31 cellular contexts compared by ENCODE assay signal in the genomic region with DNA sequence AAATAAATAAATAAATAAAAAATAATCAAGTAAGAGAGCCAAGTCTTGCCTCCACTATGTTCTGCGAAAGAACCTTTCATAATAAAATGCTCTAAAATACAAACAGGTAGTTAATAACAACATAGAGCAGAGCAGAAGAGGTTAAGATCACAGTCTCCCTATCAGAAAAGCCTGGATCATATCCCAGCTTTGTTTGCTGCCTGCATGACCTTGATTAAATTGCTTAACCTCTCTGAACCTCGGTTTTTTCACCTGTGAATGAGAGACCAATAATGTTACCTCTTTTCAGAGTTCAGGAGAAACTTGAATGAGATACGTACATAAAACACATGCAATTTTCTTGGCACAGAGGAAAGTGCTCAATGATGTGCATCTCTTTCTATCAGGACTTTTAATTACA.
"Had no signal": no experiment of that assay in that cellular context is flagged by ENCODE, and none has a peak within 500 bp of the region (broad histone marks: within the 10 kb centered on the region; RNA-seq: fewer than 3 reads in every experiment).

No MANE protein-coding gene starts in this region.

- ATAC-seq: activated CD4-positive, CD25-positive, alpha-beta regulatory T cell treated with anti-CD3 and anti-CD28 coated beads, Interleukin-2, amount 50 U/mL, for 24 hours; activated CD8-positive, alpha-beta T cell treated with anti-CD3 and anti-CD28 coated beads for 36 hours; activated T-cell treated with anti-CD3 and anti-CD28 coated beads, Interleukin-2, amount 50 U/mL, for 4 hours; activated T-helper 17 cell treated with anti-CD3 and anti-CD28 coated beads, Interleukin-2, amount 50 U/mL, for 72 hours; effector memory CD8-positive, alpha-beta T cell; foreskin keratinocyte; gastrocnemius medialis; T-helper 17 cell had no signal

- DNase-seq: activated B cell treated with CpG ODN at 0.5 μM for 24 hours; activated CD4-positive, alpha-beta T cell treated with anti-CD3 and anti-CD28 coated beads for 48 hours; activated CD4-positive, alpha-beta T cell treated with anti-CD3 and anti-CD28 coated beads, Interleukin-2, amount 50 U/mL, for 1 hour; activated CD4-positive, alpha-beta T cell treated with anti-CD3 and anti-CD28 coated beads, Interleukin-2, amount 50 U/mL, for 48 hours; activated CD8-positive, alpha-beta memory T cell treated with anti-CD3 and anti-CD28 coated beads for 24 hours; activated CD8-positive, alpha-beta T cell treated with anti-CD3 and anti-CD28 coated beads for 36 hours; activated effector memory CD4-positive, alpha-beta T cell treated with Interleukin-2 at 50 U/mL for 16 hours; activated gamma-delta T cell treated with Interleukin-2 at 50 U/mL for 16 hours; activated naive CD4-positive, alpha-beta T cell treated with anti-CD3 and anti-CD28 coated beads, Interleukin-2, amount 50 U/mL, for 16 hours; activated naive CD4-positive, alpha-beta T cell treated with Interleukin-2 at 50 U/mL for 16 hours; activated T-cell treated with anti-CD3 and anti-CD28 coated beads, Interleukin-2, amount 50 U/mL, for 4 hours; amniotic stem cell; anterior cingulate cortex; caudate nucleus; cortex of kidney; dermis blood vessel endothelial cell; effector CD4-positive, alpha-beta T cell; effector memory CD8-positive, alpha-beta T cell; erythroblast; foreskin keratinocyte; gastrocnemius medialis; glutamatergic neuron; T-helper 1 cell; T-helper 17 cell; T1000; WERI-Rb-1 had no signal

- H3K27me3 ChIP-seq: esophagus muscularis mucosa, foreskin keratinocyte, gastrocnemius medialis had no signal

- H3K9me3 ChIP-seq: esophagus muscularis mucosa, gastrocnemius medialis had no signal

- H3K27ac ChIP-seq: esophagus muscularis mucosa, foreskin keratinocyte, gastrocnemius medialis, WERI-Rb-1 had no signal

- H3K36me3 ChIP-seq: esophagus muscularis mucosa, gastrocnemius medialis, WERI-Rb-1 had no signal

- H3K4me3 ChIP-seq: esophagus muscularis mucosa, gastrocnemius medialis had no signal

- FAIRE-seq: astrocyte, colon had no signal
